ENCODE assay signal across 1 cellular context in the genomic region with DNA sequence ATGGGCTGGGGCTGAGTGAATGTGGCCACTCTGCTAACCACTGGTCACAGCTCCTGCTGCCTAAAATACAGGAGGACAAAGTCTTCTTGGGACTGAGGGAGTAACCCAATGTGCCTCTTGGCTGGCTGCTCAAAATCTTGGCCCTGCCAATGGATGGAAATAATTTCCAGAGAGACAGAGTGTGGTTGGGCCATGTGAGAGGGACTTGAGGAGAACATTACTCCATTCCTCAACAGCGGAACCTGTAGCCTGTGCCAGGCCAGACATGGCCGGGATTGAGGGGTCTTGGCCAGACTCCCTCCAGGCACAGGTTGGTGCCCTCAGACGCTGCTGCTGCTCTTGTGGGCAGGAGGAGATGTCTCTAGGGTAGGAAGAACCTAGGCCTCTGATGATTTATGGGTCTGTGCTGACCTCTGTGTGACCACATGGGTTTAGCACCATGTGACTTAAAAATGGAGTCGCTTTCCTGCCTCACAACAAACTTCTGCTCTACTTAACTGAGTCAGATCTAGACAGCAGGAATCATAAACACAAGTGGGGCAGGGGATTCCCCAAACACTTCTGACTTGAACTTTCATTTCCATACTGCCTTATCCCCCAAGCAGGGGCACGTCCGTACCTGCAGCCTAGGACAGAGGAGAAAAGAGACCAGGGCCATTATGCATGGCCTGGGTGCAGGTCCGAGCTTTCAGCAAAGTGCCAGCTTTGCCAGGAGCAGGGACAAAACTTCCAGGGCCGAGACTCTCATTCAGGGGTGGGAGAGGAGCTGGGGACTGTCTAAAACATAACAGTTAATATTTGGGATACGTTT.
TF ChIP-seq lines count a peak whose summit lies in the region.

No MANE protein-coding gene starts in this region.

TF ChIP-seq in K562, 482 proteins besides CTCF, POLR2A, EP300 and RAD21 (continued from another document and continues in another):
- TF ChIP-seq, protein P1, sequence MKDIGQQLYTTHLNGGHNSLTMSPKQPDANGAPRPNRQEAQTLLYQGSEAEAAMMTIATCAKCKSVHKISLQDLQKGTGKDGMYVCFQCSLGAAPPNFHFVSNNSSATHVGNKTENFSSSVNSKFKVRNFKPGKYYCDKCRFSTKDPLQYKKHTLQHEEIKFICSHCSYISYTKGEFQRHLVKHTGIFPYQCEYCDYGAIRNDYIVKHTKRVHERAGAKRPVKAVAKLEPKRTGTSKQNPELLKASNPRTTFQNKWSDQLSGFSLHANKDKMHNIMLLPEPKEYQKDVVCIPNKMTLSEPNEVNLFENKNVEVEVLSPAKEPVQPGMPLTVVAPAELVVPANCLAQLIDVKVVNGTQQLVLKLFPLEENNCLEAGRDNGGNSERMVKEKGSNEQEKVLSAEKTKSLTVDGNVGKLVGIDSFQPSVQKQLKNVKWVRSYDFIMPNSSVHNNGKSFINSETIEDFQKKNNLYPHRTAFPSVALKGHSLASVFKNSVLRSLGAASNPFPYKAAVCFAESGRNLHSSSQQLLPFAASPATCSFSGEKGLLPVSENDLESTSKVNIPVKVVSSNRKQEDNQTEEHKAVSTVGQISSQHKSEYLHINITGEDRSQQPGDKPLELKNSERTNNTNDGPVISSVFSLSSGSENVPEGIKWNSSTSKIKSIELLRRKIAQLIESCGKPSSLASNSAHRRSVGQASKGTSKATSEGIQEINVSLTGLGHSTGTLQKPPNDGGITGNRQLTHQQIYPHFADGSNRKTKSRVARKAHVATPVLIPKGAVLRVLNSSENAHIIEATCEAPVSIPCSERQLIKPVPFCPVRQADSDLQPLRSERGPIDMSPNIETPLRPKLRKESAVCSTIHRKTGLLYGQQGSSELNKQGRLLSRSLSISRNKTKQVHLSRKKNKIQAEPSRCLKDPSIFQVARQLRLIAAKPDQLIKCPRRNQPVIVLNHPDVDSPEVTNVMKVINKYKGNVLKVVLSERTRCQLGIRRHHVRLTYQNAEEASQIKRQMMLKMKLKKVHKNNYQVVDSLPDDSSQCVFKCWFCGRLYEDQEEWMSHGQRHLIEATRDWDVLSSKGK (CRISPR knock-in tag; IDR thresholded peaks at IDR 0.05), result no peak
- TF ChIP-seq, protein P2, sequence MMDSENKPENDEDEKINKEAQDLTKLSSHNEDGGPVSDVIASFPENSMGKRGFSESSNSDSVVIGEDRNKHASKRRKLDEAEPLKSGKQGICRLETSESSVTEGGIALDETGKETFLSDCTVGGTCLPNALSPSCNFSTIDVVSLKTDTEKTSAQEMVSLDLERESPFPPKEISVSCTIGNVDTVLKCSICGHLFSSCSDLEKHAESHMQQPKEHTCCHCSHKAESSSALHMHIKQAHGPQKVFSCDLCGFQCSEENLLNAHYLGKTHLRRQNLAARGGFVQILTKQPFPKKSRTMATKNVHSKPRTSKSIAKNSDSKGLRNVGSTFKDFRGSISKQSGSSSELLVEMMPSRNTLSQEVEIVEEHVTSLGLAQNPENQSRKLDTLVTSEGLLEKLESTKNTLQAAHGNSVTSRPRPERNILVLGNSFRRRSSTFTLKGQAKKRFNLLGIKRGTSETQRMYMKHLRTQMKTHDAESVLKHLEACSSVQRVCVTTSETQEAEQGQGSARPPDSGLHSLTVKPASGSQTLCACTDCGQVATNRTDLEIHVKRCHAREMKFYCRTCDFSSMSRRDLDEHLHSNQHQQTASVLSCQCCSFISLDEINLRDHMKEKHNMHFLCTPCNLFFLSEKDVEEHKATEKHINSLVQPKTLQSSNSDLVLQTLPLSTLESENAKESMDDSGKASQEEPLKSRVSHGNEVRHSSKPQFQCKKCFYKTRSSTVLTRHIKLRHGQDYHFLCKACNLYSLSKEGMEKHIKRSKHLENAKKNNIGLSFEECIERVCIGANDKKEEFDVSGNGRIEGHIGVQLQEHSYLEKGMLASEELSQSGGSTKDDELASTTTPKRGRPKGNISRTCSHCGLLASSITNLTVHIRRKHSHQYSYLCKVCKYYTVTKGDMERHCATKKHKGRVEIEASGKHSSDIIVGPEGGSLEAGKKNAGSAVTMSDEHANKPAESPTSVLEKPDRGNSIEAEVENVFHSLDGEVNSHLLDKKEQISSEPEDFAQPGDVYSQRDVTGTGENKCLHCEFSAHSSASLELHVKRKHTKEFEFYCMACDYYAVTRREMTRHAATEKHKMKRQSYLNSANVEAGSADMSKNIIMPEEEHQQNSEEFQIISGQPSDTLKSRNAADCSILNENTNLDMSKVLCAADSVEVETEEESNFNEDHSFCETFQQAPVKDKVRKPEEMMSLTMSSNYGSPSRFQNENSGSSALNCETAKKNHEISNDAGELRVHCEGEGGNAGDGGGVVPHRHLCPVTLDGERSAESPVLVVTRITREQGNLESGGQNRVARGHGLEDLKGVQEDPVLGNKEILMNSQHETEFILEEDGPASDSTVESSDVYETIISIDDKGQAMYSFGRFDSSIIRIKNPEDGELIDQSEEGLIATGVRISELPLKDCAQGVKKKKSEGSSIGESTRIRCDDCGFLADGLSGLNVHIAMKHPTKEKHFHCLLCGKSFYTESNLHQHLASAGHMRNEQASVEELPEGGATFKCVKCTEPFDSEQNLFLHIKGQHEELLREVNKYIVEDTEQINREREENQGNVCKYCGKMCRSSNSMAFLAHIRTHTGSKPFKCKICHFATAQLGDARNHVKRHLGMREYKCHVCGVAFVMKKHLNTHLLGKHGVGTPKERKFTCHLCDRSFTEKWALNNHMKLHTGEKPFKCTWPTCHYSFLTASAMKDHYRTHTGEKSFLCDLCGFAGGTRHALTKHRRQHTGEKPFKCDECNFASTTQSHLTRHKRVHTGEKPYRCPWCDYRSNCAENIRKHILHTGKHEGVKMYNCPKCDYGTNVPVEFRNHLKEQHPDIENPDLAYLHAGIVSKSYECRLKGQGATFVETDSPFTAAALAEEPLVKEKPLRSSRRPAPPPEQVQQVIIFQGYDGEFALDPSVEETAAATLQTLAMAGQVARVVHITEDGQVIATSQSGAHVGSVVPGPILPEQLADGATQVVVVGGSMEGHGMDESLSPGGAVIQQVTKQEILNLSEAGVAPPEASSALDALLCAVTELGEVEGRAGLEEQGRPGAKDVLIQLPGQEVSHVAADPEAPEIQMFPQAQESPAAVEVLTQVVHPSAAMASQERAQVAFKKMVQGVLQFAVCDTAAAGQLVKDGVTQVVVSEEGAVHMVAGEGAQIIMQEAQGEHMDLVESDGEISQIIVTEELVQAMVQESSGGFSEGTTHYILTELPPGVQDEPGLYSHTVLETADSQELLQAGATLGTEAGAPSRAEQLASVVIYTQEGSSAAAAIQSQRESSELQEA (IDR thresholded peaks at IDR 0.05; ENCODE audit: low read depth), result no peak
- no peak for TF ChIP-seq ZNF75A (CRISPR knock-in tag; IDR thresholded peaks at IDR 0.05)
- TF ChIP-seq EP400 (IDR thresholded peaks at IDR 0.05), result no peak
- no peak for TF ChIP-seq RBFOX2 (IDR thresholded peaks at IDR 0.05; ENCODE audit: low read depth, low read length)
- TF ChIP-seq XRCC3 (IDR thresholded peaks at IDR 0.05), result no peak
- TF ChIP-seq CCAR2 (IDR thresholded peaks at IDR 0.05; ENCODE audit: low read depth, low read length), result no peak
- TF ChIP-seq, protein P3, sequence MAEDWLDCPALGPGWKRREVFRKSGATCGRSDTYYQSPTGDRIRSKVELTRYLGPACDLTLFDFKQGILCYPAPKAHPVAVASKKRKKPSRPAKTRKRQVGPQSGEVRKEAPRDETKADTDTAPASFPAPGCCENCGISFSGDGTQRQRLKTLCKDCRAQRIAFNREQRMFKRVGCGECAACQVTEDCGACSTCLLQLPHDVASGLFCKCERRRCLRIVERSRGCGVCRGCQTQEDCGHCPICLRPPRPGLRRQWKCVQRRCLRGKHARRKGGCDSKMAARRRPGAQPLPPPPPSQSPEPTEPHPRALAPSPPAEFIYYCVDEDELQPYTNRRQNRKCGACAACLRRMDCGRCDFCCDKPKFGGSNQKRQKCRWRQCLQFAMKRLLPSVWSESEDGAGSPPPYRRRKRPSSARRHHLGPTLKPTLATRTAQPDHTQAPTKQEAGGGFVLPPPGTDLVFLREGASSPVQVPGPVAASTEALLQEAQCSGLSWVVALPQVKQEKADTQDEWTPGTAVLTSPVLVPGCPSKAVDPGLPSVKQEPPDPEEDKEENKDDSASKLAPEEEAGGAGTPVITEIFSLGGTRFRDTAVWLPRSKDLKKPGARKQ (CRISPR knock-in tag; IDR thresholded peaks at IDR 0.05), result no peak
- TF ChIP-seq ZNF253 (CRISPR knock-in tag; conservative IDR thresholded peaks at IDR 0.05), result no peak
- TF ChIP-seq, protein P4, sequence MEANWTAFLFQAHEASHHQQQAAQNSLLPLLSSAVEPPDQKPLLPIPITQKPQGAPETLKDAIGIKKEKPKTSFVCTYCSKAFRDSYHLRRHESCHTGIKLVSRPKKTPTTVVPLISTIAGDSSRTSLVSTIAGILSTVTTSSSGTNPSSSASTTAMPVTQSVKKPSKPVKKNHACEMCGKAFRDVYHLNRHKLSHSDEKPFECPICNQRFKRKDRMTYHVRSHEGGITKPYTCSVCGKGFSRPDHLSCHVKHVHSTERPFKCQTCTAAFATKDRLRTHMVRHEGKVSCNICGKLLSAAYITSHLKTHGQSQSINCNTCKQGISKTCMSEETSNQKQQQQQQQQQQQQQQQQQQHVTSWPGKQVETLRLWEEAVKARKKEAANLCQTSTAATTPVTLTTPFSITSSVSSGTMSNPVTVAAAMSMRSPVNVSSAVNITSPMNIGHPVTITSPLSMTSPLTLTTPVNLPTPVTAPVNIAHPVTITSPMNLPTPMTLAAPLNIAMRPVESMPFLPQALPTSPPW (CRISPR knock-in tag; IDR thresholded peaks at IDR 0.05), result no peak
- TF ChIP-seq, protein P5, sequence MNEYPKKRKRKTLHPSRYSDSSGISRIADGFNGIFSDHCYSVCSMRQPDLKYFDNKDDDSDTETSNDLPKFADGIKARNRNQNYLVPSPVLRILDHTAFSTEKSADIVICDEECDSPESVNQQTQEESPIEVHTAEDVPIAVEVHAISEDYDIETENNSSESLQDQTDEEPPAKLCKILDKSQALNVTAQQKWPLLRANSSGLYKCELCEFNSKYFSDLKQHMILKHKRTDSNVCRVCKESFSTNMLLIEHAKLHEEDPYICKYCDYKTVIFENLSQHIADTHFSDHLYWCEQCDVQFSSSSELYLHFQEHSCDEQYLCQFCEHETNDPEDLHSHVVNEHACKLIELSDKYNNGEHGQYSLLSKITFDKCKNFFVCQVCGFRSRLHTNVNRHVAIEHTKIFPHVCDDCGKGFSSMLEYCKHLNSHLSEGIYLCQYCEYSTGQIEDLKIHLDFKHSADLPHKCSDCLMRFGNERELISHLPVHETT (CRISPR knock-in tag; conservative IDR thresholded peaks at IDR 0.05 in 1 of 2, IDR thresholded peaks at IDR 0.05 in 1 of 2), result peak in 1 of 2 experiments; percentile 36; a peak in 1 of 4 replicates
- peak; percentile 42; the same call in 1 of the 2 replicates for TF ChIP-seq SMAD4 (CRISPR knock-in tag; conservative IDR thresholded peaks at IDR 0.05)
- TF ChIP-seq SMARCB1 (IDR thresholded peaks at IDR 0.05; ENCODE audit: insufficient read length, low read depth), result no peak
- no peak for TF ChIP-seq ZNF830 (CRISPR knock-in tag; IDR thresholded peaks at IDR 0.05)
- TF ChIP-seq ZNF134 (CRISPR knock-in tag; conservative IDR thresholded peaks at IDR 0.05), result no peak
- no peak for TF ChIP-seq SMARCA5 (IDR thresholded peaks at IDR 0.05)
- TF ChIP-seq YY1 (IDR thresholded peaks at IDR 0.05; ENCODE audit: borderline replicate concordance in 1 of 3, control insufficient read depth in 1 of 3, extremely low read depth in 1 of 3, insufficient read depth in 3 of 3, insufficient read length in 1 of 3, insufficient replicate concordance in 2 of 3, low read depth in 1 of 3, low read length in 2 of 3), result peak in 2 of 3 experiments; percentile 39 to 42
- TF ChIP-seq, protein P6, sequence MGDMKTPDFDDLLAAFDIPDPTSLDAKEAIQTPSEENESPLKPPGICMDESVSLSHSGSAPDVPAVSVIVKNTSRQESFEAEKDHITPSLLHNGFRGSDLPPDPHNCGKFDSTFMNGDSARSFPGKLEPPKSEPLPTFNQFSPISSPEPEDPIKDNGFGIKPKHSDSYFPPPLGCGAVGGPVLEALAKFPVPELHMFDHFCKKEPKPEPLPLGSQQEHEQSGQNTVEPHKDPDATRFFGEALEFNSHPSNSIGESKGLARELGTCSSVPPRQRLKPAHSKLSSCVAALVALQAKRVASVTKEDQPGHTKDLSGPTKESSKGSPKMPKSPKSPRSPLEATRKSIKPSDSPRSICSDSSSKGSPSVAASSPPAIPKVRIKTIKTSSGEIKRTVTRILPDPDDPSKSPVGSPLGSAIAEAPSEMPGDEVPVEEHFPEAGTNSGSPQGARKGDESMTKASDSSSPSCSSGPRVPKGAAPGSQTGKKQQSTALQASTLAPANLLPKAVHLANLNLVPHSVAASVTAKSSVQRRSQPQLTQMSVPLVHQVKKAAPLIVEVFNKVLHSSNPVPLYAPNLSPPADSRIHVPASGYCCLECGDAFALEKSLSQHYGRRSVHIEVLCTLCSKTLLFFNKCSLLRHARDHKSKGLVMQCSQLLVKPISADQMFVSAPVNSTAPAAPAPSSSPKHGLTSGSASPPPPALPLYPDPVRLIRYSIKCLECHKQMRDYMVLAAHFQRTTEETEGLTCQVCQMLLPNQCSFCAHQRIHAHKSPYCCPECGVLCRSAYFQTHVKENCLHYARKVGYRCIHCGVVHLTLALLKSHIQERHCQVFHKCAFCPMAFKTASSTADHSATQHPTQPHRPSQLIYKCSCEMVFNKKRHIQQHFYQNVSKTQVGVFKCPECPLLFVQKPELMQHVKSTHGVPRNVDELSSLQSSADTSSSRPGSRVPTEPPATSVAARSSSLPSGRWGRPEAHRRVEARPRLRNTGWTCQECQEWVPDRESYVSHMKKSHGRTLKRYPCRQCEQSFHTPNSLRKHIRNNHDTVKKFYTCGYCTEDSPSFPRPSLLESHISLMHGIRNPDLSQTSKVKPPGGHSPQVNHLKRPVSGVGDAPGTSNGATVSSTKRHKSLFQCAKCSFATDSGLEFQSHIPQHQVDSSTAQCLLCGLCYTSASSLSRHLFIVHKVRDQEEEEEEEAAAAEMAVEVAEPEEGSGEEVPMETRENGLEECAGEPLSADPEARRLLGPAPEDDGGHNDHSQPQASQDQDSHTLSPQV (IDR thresholded peaks at IDR 0.05), result peak; percentile 62; the same call in 1 of the 2 replicates
- no peak for TF ChIP-seq MIER1 (IDR thresholded peaks at IDR 0.05; ENCODE audit: low read depth)
- TF ChIP-seq ZNF707 (CRISPR knock-in tag; conservative IDR thresholded peaks at IDR 0.05), result 0 out of 2 replicates have a peak, but pooled peaks have one; percentile 6
- TF ChIP-seq, protein P7, sequence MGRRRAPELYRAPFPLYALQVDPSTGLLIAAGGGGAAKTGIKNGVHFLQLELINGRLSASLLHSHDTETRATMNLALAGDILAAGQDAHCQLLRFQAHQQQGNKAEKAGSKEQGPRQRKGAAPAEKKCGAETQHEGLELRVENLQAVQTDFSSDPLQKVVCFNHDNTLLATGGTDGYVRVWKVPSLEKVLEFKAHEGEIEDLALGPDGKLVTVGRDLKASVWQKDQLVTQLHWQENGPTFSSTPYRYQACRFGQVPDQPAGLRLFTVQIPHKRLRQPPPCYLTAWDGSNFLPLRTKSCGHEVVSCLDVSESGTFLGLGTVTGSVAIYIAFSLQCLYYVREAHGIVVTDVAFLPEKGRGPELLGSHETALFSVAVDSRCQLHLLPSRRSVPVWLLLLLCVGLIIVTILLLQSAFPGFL (CRISPR knock-in tag; IDR thresholded peaks at IDR 0.05), result no peak
- TF ChIP-seq, protein P8, sequence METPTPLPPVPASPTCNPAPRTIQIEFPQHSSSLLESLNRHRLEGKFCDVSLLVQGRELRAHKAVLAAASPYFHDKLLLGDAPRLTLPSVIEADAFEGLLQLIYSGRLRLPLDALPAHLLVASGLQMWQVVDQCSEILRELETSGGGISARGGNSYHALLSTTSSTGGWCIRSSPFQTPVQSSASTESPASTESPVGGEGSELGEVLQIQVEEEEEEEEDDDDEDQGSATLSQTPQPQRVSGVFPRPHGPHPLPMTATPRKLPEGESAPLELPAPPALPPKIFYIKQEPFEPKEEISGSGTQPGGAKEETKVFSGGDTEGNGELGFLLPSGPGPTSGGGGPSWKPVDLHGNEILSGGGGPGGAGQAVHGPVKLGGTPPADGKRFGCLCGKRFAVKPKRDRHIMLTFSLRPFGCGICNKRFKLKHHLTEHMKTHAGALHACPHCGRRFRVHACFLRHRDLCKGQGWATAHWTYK (CRISPR knock-in tag; IDR thresholded peaks at IDR 0.05), result 0 out of 2 replicates have a peak, but pooled peaks have one; percentile 51
- no peak for TF ChIP-seq NFIC (IDR thresholded peaks at IDR 0.05)
